11 cellular contexts compared by ENCODE assay signal in genomic region chr20:62352402-62353288, GRCh38. TPM values are rescaled to one million over a fixed set of nuclear protein-coding genes. Genes with fewer than 3 reads are reported as not detected.
DNase-seq lines count a peak whose midpoint lies in the region; ATAC-seq and TF ChIP-seq lines count a peak whose summit lies in the region.
"Had no signal": no experiment of that assay in that cellular context is flagged by ENCODE, and none has a peak within 500 bp of the region (broad histone marks: within the 10 kb centered on the region; RNA-seq: fewer than 3 reads in every experiment).

No MANE protein-coding gene starts in this region.

- no peak overlapping the region for H3K27ac Mint-ChIP-seq in CD8-positive, alpha-beta memory T cell

- peak; percentile 15 for TF ChIP-seq CTCF in astrocyte of the spinal cord (IDR thresholded peaks at IDR 0.05; ENCODE audit: low read depth, low read length)

- H3K4me1 ChIP-seq in CD8-positive, alpha-beta memory T cell (ENCODE audit: insufficient read depth, low read length): no peaks in the 10 kb centered on the region

- ATAC-seq in HG02852 (IDR thresholded peaks at IDR 0.05; ENCODE audit: unreplicated experiment): no peak
- ATAC-seq in GM21723 (IDR thresholded peaks at IDR 0.05; ENCODE audit: unreplicated experiment): no peak

- in situ Hi-C loops in astrocyte of the spinal cord (cut with HindIII; ENCODE audit: low sequenced_read_pairs): no loop called here

- peak overlapping the region; percentile 36 for H3K4me3 ChIP-seq in MG63
- H3K4me3 ChIP-seq in astrocyte of the spinal cord (ENCODE audit: low read depth, low read length): no peak overlapping the region
- no peak overlapping the region for H3K4me3 ChIP-seq in CD8-positive, alpha-beta memory T cell (ENCODE audit: low read length)

- H3K27me3 Mint-ChIP-seq in CD8-positive, alpha-beta memory T cell: no peaks in the 10 kb centered on the region

- H3K4me3 Mint-ChIP-seq in CD8-positive, alpha-beta memory T cell: no peak overlapping the region

- no peaks in the 10 kb centered on the region for H3K27me3 ChIP-seq in MG63
- no peaks in the 10 kb centered on the region for H3K27me3 ChIP-seq in CD8-positive, alpha-beta memory T cell (ENCODE audit: insufficient read depth, low read length, poor library complexity, severe bottlenecking)

- no peak overlapping the region for H3K27ac ChIP-seq in substantia nigra (ENCODE audit: low read depth, low read length, poor library complexity, severe bottlenecking)
- H3K27ac ChIP-seq in CD8-positive, alpha-beta memory T cell (ENCODE audit: low read depth, low read length): no peak overlapping the region

- peaks cover 4% of the 10 kb centered on the region; the same call in 1 of the 2 replicates for H3K9me3 ChIP-seq in MG63
- H3K9me3 ChIP-seq in CD8-positive, alpha-beta memory T cell (ENCODE audit: low read length): no peaks in the 10 kb centered on the region

- CTCF ChIA-PET in CD8-positive, alpha-beta memory T cell (lab: Charles Lee): no interaction called here

- DNase-seq in MG63 (peak; percentile 98), astrocyte of the spinal cord (ENCODE audit: low read depth, low spot score) (peak; percentile 38), iPS-NIHi11 (ENCODE audit: low spot score) (peak; percentile 31), substantia nigra (lab: John Stamatoyannopoulos, UW) (peak in 44 of 49 donors; percentile 14 to 99 (median 72))
- DNase-seq in effector CD4-positive, alpha-beta T cell: no peak
- no peak for DNase-seq in CD8-positive, alpha-beta memory T cell
- DNase-seq: H7, NCI-H1417 treated with DMSO at 0.1 percent for 48 hours, retina had no signal

- H3K9me3 Mint-ChIP-seq in CD8-positive, alpha-beta memory T cell: peaks cover 1 to 8% (median 3%) of the 10 kb centered on the region in 5 donors

- H3K4me1 Mint-ChIP-seq in CD8-positive, alpha-beta memory T cell: peaks cover 0 to 2% (median 0%) of the 10 kb centered on the region in 3 donors

- peaks cover 59% of the 10 kb centered on the region for H3K36me3 ChIP-seq in MG63
- no peaks in the 10 kb centered on the region for H3K36me3 ChIP-seq in CD8-positive, alpha-beta memory T cell (ENCODE audit: insufficient read depth, low read length)

- H3K36me3 Mint-ChIP-seq in CD8-positive, alpha-beta memory T cell: peaks cover 0 to 3% (median 0%) of the 10 kb centered on the region in 3 donors

- POLR2A ChIA-PET in CD8-positive, alpha-beta memory T cell (lab: Charles Lee): no interaction called here

RNA-seq across cellular contexts. Expression of gene LAMA5, which starts 14.5 kb away (rescaled TPM):
- 12.8 and 22.2 TPM in 2 replicates for total RNA-seq in MG63 (2014; rRNA removed; shearing (Covaris generic); ENCODE audit: low replicate concordance)
- under 1 TPM; 0.13 to 0.78 TPM for total RNA-seq in CD8-positive, alpha-beta memory T cell
- not detected for polyA plus RNA-seq in CD8-positive, alpha-beta memory T cell

RNA-seq across cellular contexts. Expression of gene RPS21, which starts 34.3 kb away (rescaled TPM):
- total RNA-seq in MG63 (2014; rRNA removed; shearing (Covaris generic); ENCODE audit: low replicate concordance): 2,164 and 3,269 TPM in 2 replicates
- 1,000 to 10,000 TPM; 2,034 to 2,072 TPM for total RNA-seq in CD8-positive, alpha-beta memory T cell
- 2,161 TPM for polyA plus RNA-seq in CD8-positive, alpha-beta memory T cell

RNA-seq across cellular contexts. Expression of gene ADRM1, which starts 49.8 kb away (rescaled TPM):
- total RNA-seq in MG63 (2014; rRNA removed; shearing (Covaris generic); ENCODE audit: low replicate concordance): 264 and 328 TPM in 2 replicates
- total RNA-seq in CD8-positive, alpha-beta memory T cell: 100 to 1,000 TPM; 159 to 166 TPM
- 101 TPM for polyA plus RNA-seq in CD8-positive, alpha-beta memory T cell

RNA-seq across cellular contexts. Expression of gene CABLES2, which starts 54.4 kb away (rescaled TPM):
- total RNA-seq in MG63 (2014; rRNA removed; shearing (Covaris generic); ENCODE audit: low replicate concordance): 1.3 and 6.0 TPM in 2 replicates
- total RNA-seq in CD8-positive, alpha-beta memory T cell: 1 to 10 TPM; 8.6 to 9.2 TPM
- polyA plus RNA-seq in CD8-positive, alpha-beta memory T cell: 3.2 TPM

Comparison
In these comparisons a context has a peak if more than half of its experiments do, and no peak if none do; other contexts are left out.
1. DNase-seq: peak in MG63 (single experiment), astrocyte of the spinal cord (single experiment), iPS-NIHi11 (single experiment) and substantia nigra (44 of 49); none in effector CD4-positive, alpha-beta T cell (single experiment) and CD8-positive, alpha-beta memory T cell (0 of 5).